In genomic region chr10:930415-931325, GRCh38 we compare ENCODE assay signal across 8 cellular contexts. TPM values are rescaled to one million over a fixed set of nuclear protein-coding genes. Genes with fewer than 3 reads are reported as not detected.
DNase-seq lines count a peak whose midpoint lies in the region; ATAC-seq, FAIRE-seq and TF ChIP-seq lines count a peak whose summit lies in the region.

No MANE protein-coding gene starts in this region.

- H3K9me3 Mint-ChIP-seq in activated T-cell treated with anti-CD3 and anti-CD28 coated beads, Interleukin-2, amount 50 U/mL, for 72 hours, result no peaks in the 10 kb centered on the region
- H3K9me3 Mint-ChIP-seq in neural crest cell, result no peaks in the 10 kb centered on the region

- peak overlapping the region; percentile 91 for H3K27ac Mint-ChIP-seq in activated T-cell treated with anti-CD3 and anti-CD28 coated beads, Interleukin-2, amount 50 U/mL, for 72 hours
- peak overlapping the region; percentile 69 for H3K27ac Mint-ChIP-seq in neural crest cell (ENCODE audit: unreplicated experiment)

- TF ChIP-seq CTCF in fibroblast of the aortic adventitia (IDR thresholded peaks at IDR 0.05; ENCODE audit: insufficient read depth, low read length) (no peak), neural crest cell (conservative IDR thresholded peaks at IDR 0.05) (no peak)

- TF ChIP-seq POLR2A in GM12892 (IDR thresholded peaks at IDR 0.05; ENCODE audit: low read depth, low read length), result no peak

- no peaks in the 10 kb centered on the region for H3K27me3 Mint-ChIP-seq in activated T-cell treated with anti-CD3 and anti-CD28 coated beads, Interleukin-2, amount 50 U/mL, for 72 hours (ENCODE audit: low read depth)
- H3K27me3 Mint-ChIP-seq in neural crest cell (ENCODE audit: low read depth), result no peaks in the 10 kb centered on the region

- H3K4me3 Mint-ChIP-seq in activated T-cell treated with anti-CD3 and anti-CD28 coated beads, Interleukin-2, amount 50 U/mL, for 72 hours, result peak overlapping the region; percentile 92 to 96
- peak overlapping the region; percentile 89 for H3K4me3 Mint-ChIP-seq in neural crest cell

- H3K4me1 Mint-ChIP-seq in activated T-cell treated with anti-CD3 and anti-CD28 coated beads, Interleukin-2, amount 50 U/mL, for 72 hours (ENCODE audit: low read depth), result peaks cover 51% of the 10 kb centered on the region
- H3K4me1 Mint-ChIP-seq in neural crest cell, result peaks cover 47% of the 10 kb centered on the region

- DNase-seq in A172 (ENCODE audit: low spot score) (peak; percentile 46), GM12892 (ENCODE audit: insufficient read length) (no peak), NAMALWA (ENCODE audit: low spot score) (peak; percentile 66), fibroblast of the aortic adventitia (ENCODE audit: low read depth) (peak; percentile 35), neural crest cell (ENCODE audit: low read depth, low spot score) (peak; percentile 28), NCI-H774 (lab: John Stamatoyannopoulos, UW) (no peak), cortex of kidney (lab: John Stamatoyannopoulos, UW) (no peak)
- peak; percentile 32 to 37 for DNase-seq in activated T-cell treated with anti-CD3 and anti-CD28 coated beads, Interleukin-2, amount 50 U/mL, for 72 hours

- ATAC-seq in activated T-cell treated with anti-CD3 and anti-CD28 coated beads, Interleukin-2, amount 50 U/mL, for 72 hours (replicated peaks in 1 of 2), result peak in 1 of 2 donors; percentile 10

- peak overlapping the region; percentile 80 for H3K4me3 ChIP-seq in fibroblast of the aortic adventitia (ENCODE audit: low read depth, low read length)

- FAIRE-seq in GM12892 (lab: Jason Lieb, UNC), result peak; percentile 68

- peaks cover 8 to 11% of the 10 kb centered on the region in 2 donors for H3K36me3 Mint-ChIP-seq in activated T-cell treated with anti-CD3 and anti-CD28 coated beads, Interleukin-2, amount 50 U/mL, for 72 hours (ENCODE audit: insufficient read depth in 2 of 2)
- no peaks in the 10 kb centered on the region for H3K36me3 Mint-ChIP-seq in neural crest cell (ENCODE audit: low read depth)

RNA-seq across cellular contexts. Expression of gene LARP4B, which starts 0.8 kb away (rescaled TPM):
- total RNA-seq in A172 (2014; rRNA removed; shearing (Covaris generic)), result 42.5 and 55.7 TPM in 2 replicates
- 35.3 TPM for polyA plus RNA-seq in GM12892 (2012; ENCODE audit: missing spikeins)
- total RNA-seq in activated T-cell treated with anti-CD3 and anti-CD28 coated beads, Interleukin-2, amount 50 U/mL, for 72 hours, result 100 to 1,000 TPM; 103 to 109 TPM
- total RNA-seq in fibroblast of the aortic adventitia (ENCODE audit: low replicate concordance) (25.2 and 38.7 TPM in 2 replicates), neural crest cell (75.2 and 75.4 TPM in 2 replicates)

RNA-seq across cellular contexts. Expression of gene GTPBP4, which starts 57.6 kb away (rescaled TPM):
- total RNA-seq in A172 (2014; rRNA removed; shearing (Covaris generic)), result 102 and 156 TPM in 2 replicates
- polyA plus RNA-seq in GM12892 (2012; ENCODE audit: missing spikeins), result 68.4 TPM
- total RNA-seq in activated T-cell treated with anti-CD3 and anti-CD28 coated beads, Interleukin-2, amount 50 U/mL, for 72 hours, result 10 to 100 TPM; 76.9 to 78.1 TPM
- total RNA-seq in fibroblast of the aortic adventitia (ENCODE audit: low replicate concordance) (26.5 and 81.8 TPM in 2 replicates), neural crest cell (69.6 and 79.8 TPM in 2 replicates)

Comparison
In these comparisons a context has a peak if more than half of its experiments do, and no peak if none do; other contexts are left out.
1. DNase-seq: peak in A172 (single experiment), NAMALWA (single experiment), activated T-cell treated with anti-CD3 and anti-CD28 coated beads, Interleukin-2, amount 50 U/mL, for 72 hours (2 of 2), fibroblast of the aortic adventitia (single experiment) and neural crest cell (single experiment); none in GM12892 (single experiment), NCI-H774 (single experiment) and cortex of kidney (single experiment).